14 cellular contexts compared by ENCODE assay signal in the genomic region with DNA sequence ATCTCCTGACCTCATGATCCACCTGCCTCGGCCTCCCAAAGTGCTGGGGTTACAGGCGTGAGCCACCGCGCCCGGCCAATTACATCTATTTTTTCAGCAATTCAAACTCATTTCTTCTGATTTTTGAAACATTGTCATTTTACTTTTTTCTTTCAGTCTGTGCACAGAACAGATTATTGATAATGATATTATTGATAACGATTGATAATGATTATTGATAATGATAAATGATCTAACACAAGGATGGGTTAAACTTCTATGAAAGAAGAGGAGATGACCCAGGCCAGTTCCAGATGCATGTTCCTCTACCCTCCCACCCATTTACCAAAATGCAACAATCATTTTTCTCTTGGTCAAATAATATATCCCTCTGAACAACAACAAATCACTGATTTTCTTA.
DNase-seq lines count a peak whose midpoint lies in the region; TF ChIP-seq lines count a peak whose summit lies in the region.
"Had no signal": no experiment of that assay in that cellular context is flagged by ENCODE, and none has a peak within 500 bp of the region (broad histone marks: within the 10 kb centered on the region; RNA-seq: fewer than 3 reads in every experiment).

No MANE protein-coding gene starts in this region.

- H3K27me3 ChIP-seq in HUES48 (ENCODE audit: control insufficient read depth, insufficient read depth, low read length) (no peaks in the 10 kb centered on the region), esophagus muscularis mucosa (no peaks in the 10 kb centered on the region)
- H3K27me3 ChIP-seq: BLaER1 had no signal

- CTCF ChIA-PET in activated naive CD4-positive, alpha-beta T cell treated with anti-CD3 and anti-CD28 coated beads for 36 hours (lab: Charles Lee) = no interaction called here

- peak; percentile 21 for DNase-seq in esophagus muscularis mucosa (ENCODE audit: extremely low spot score)
- no peak for DNase-seq in progenitor cell of endocrine pancreas (ENCODE audit: low spot score, unreplicated experiment)
- DNase-seq in stimulated activated CD4-positive, alpha-beta T cell treated with anti-CD3 and anti-CD28 coated beads, Interleukin-4, amount 100 ng/mL, for 24 hours = no peak
- no peak for DNase-seq in activated naive CD4-positive, alpha-beta T cell treated with anti-CD3 and anti-CD28 coated beads for 36 hours
- no peak for DNase-seq in DMS 273 (lab: John Stamatoyannopoulos, UW; ENCODE audit: unreplicated experiment)
- no peak for DNase-seq in HFFc6
- DNase-seq: AML-193; CD8-positive, alpha-beta memory T cell; DMS53; GF-D8; H7 had no signal

- no peaks in the 10 kb centered on the region for H3K36me3 Mint-ChIP-seq in progenitor cell of endocrine pancreas (ENCODE audit: insufficient read depth)
- H3K36me3 Mint-ChIP-seq in activated naive CD4-positive, alpha-beta T cell treated with anti-CD3 and anti-CD28 coated beads for 36 hours (ENCODE audit: low read depth) = no peaks in the 10 kb centered on the region
- no peaks in the 10 kb centered on the region for H3K36me3 Mint-ChIP-seq in HFFc6 (ENCODE audit: low read depth)

- TF ChIP-seq EP300 in esophagus muscularis mucosa (IDR thresholded peaks at IDR 0.05) = no peak

- intact Hi-C loops in esophagus muscularis mucosa (cut with DNase I) = no loop called here
- intact Hi-C loops in activated naive CD4-positive, alpha-beta T cell treated with anti-CD3 and anti-CD28 coated beads for 36 hours (cut with micrococcal nuclease) = no loop called here

- peaks cover 17% of the 10 kb centered on the region for H3K4me1 ChIP-seq in HUES48 (ENCODE audit: control insufficient read depth, insufficient read depth, low read length)
- no peaks in the 10 kb centered on the region for H3K4me1 ChIP-seq in esophagus muscularis mucosa
- H3K4me1 ChIP-seq: BLaER1 had no signal

- H3K4me1 Mint-ChIP-seq in progenitor cell of endocrine pancreas (ENCODE audit: low read depth) = peaks cover 8% of the 10 kb centered on the region
- no peaks in the 10 kb centered on the region for H3K4me1 Mint-ChIP-seq in activated naive CD4-positive, alpha-beta T cell treated with anti-CD3 and anti-CD28 coated beads for 36 hours (ENCODE audit: low read depth)
- H3K4me1 Mint-ChIP-seq in HFFc6 (ENCODE audit: low read depth) = peaks cover 17% of the 10 kb centered on the region
- H3K4me1 Mint-ChIP-seq: CD8-positive, alpha-beta memory T cell had no signal

- H3K27ac Mint-ChIP-seq in progenitor cell of endocrine pancreas (no peak overlapping the region), HFFc6 (no peak overlapping the region)
- no peak overlapping the region for H3K27ac Mint-ChIP-seq in activated naive CD4-positive, alpha-beta T cell treated with anti-CD3 and anti-CD28 coated beads for 36 hours
- H3K27ac Mint-ChIP-seq: CD8-positive, alpha-beta memory T cell had no signal

- no peak overlapping the region for H3K4me3 ChIP-seq in HUES48 (ENCODE audit: low read depth, low read length)
- no peak overlapping the region for H3K4me3 ChIP-seq in esophagus muscularis mucosa
- H3K4me3 ChIP-seq: BLaER1 had no signal

- H3K9me3 Mint-ChIP-seq in progenitor cell of endocrine pancreas (ENCODE audit: low read depth) (no peaks in the 10 kb centered on the region), HFFc6 (no peaks in the 10 kb centered on the region)
- no peaks in the 10 kb centered on the region for H3K9me3 Mint-ChIP-seq in activated naive CD4-positive, alpha-beta T cell treated with anti-CD3 and anti-CD28 coated beads for 36 hours
- H3K9me3 Mint-ChIP-seq: CD8-positive, alpha-beta memory T cell had no signal

- no peak for TF ChIP-seq POLR2A in esophagus muscularis mucosa (IDR thresholded peaks at IDR 0.05; ENCODE audit: low read depth)

- H3K36me3 ChIP-seq in HUES48 (ENCODE audit: control insufficient read depth, insufficient read depth, low read length) (no peaks in the 10 kb centered on the region), esophagus muscularis mucosa (no peaks in the 10 kb centered on the region)
- H3K36me3 ChIP-seq: BLaER1 had no signal

- H3K9me3 ChIP-seq in HUES48 (ENCODE audit: control insufficient read depth, insufficient read depth, low read length) (no peaks in the 10 kb centered on the region), esophagus muscularis mucosa (no peaks in the 10 kb centered on the region)
- H3K9me3 ChIP-seq: BLaER1, Caco-2 had no signal

- H3K9ac ChIP-seq in HUES48 (ENCODE audit: low read depth, low read length) = no peak overlapping the region
- H3K9ac ChIP-seq: BLaER1 had no signal

- H3K27me3 Mint-ChIP-seq in progenitor cell of endocrine pancreas (no peaks in the 10 kb centered on the region), HFFc6 (ENCODE audit: insufficient read depth) (no peaks in the 10 kb centered on the region)
- H3K27me3 Mint-ChIP-seq in activated naive CD4-positive, alpha-beta T cell treated with anti-CD3 and anti-CD28 coated beads for 36 hours (ENCODE audit: low read depth) = no peaks in the 10 kb centered on the region
- H3K27me3 Mint-ChIP-seq: CD8-positive, alpha-beta memory T cell had no signal

- TF ChIP-seq CTCF in esophagus muscularis mucosa (IDR thresholded peaks at IDR 0.05) = no peak
- no peak for TF ChIP-seq CTCF in progenitor cell of endocrine pancreas (IDR thresholded peaks at IDR 0.05; ENCODE audit: unreplicated experiment)
- TF ChIP-seq CTCF in HFFc6 (IDR thresholded peaks at IDR 0.05) = no peak

- peak overlapping the region; percentile 32 for H3K27ac ChIP-seq in HUES48 (ENCODE audit: low read depth, low read length)
- no peak overlapping the region for H3K27ac ChIP-seq in esophagus muscularis mucosa (replicated peaks in 1 of 4)
- H3K27ac ChIP-seq: BLaER1 had no signal

- H3K4me3 Mint-ChIP-seq in progenitor cell of endocrine pancreas (ENCODE audit: low read depth) (peak overlapping the region; percentile 33), HFFc6 (no peak overlapping the region)
- no peak overlapping the region for H3K4me3 Mint-ChIP-seq in activated naive CD4-positive, alpha-beta T cell treated with anti-CD3 and anti-CD28 coated beads for 36 hours
- H3K4me3 Mint-ChIP-seq: CD8-positive, alpha-beta memory T cell had no signal

- WGBS in esophagus muscularis mucosa = 95% methylated on average over 6 of the region's 6 CpGs
